In the genomic region with DNA sequence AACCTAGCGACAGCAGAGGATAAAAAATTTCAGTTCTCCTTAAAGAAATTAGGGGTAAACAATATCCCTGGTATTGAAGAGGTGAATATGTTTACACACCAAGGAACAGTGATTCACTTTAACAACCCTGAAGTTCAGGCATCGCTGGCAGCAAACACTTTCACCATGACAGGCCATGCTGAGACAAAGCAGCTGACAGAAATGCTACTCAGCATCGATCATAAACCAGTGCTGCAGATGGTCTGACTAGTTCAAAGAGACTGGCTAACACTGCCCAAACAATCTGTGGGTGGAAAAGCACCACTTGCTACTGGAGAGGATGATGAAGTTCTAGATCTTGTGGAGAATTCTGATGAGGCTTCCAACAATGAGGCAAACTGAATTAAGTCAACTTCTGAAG, we compare ENCODE assay signal across 1 cellular context.
TF ChIP-seq lines count a peak whose summit lies in the region.

No MANE protein-coding gene starts in this region.

TF ChIP-seq in IMR-90, 13 proteins besides CTCF, POLR2A, EP300 and RAD21:
- TF ChIP-seq, protein P1, sequence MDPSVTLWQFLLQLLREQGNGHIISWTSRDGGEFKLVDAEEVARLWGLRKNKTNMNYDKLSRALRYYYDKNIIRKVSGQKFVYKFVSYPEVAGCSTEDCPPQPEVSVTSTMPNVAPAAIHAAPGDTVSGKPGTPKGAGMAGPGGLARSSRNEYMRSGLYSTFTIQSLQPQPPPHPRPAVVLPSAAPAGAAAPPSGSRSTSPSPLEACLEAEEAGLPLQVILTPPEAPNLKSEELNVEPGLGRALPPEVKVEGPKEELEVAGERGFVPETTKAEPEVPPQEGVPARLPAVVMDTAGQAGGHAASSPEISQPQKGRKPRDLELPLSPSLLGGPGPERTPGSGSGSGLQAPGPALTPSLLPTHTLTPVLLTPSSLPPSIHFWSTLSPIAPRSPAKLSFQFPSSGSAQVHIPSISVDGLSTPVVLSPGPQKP (IDR thresholded peaks at IDR 0.05; ENCODE audit: borderline replicate concordance, low read depth, low read length), result no peak
- TF ChIP-seq NFE2L2 (IDR thresholded peaks at IDR 0.05; ENCODE audit: low read depth, low read length) (no peak), MAFK (IDR thresholded peaks at IDR 0.05; ENCODE audit: low read depth, low read length) (no peak), BHLHE40 (IDR thresholded peaks at IDR 0.05; ENCODE audit: low read depth, low read length) (no peak), RCOR1 (IDR thresholded peaks at IDR 0.05; ENCODE audit: insufficient replicate concordance, low read length) (no peak), MAZ (IDR thresholded peaks at IDR 0.05; ENCODE audit: borderline replicate concordance, low read depth, low read length) (no peak), CEBPB (IDR thresholded peaks at IDR 0.05; ENCODE audit: low read depth, low read length) (no peak), SMC3 (IDR thresholded peaks at IDR 0.05; ENCODE audit: low read depth, low read length) (no peak), FOS (IDR thresholded peaks at IDR 0.05; ENCODE audit: low read depth, low read length) (no peak), RFX5 (IDR thresholded peaks at IDR 0.05; ENCODE audit: low read depth, low read length) (no peak), CHD1 (IDR thresholded peaks at IDR 0.05; ENCODE audit: low read depth, low read length) (no peak), MXI1 (IDR thresholded peaks at IDR 0.05; ENCODE audit: borderline replicate concordance, low read depth, low read length) (no peak)
- TF ChIP-seq, protein P2, sequence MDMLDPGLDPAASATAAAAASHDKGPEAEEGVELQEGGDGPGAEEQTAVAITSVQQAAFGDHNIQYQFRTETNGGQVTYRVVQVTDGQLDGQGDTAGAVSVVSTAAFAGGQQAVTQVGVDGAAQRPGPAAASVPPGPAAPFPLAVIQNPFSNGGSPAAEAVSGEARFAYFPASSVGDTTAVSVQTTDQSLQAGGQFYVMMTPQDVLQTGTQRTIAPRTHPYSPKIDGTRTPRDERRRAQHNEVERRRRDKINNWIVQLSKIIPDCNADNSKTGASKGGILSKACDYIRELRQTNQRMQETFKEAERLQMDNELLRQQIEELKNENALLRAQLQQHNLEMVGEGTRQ (IDR thresholded peaks at IDR 0.05; ENCODE audit: low read depth, low read length), result no peak
